23 cellular contexts compared by ENCODE assay signal in the genomic region with DNA sequence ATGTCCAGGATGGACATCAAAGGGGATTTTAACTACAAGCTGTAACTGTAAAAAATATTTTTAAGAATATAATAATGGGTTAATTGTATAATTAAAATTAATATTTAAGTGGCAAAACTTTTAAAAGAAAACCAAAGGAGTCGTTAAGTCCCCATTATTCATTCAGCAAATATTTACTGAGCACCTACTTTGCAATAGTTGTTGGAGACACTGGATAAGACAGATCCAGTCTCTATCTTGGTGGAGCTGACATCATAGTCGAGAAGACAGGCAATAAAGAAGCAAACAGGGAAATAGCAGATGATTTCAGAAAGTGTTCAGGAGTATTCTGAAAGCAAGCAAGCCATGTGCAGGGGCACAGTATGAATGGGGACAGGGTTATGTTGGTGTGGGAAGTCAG.
"Had no signal": no experiment of that assay in that cellular context is flagged by ENCODE, and none has a peak within 500 bp of the region (broad histone marks: within the 10 kb centered on the region; RNA-seq: fewer than 3 reads in every experiment).

No MANE protein-coding gene starts in this region.

- H3K4me3 Mint-ChIP-seq: effector memory CD8-positive, alpha-beta T cell; memory B cell; stimulated activated naive CD8-positive, alpha-beta T cell treated with anti-CD3 and anti-CD28 coated beads, Interleukin-15, amount 100 ng/mL, for 72 hours had no signal

- H3K36me3 ChIP-seq: esophagus squamous epithelium, prostate gland, thyroid gland, upper lobe of left lung had no signal

- H3K4me3 ChIP-seq: esophagus squamous epithelium, lung, prostate gland, skin epidermis, thyroid gland, upper lobe of left lung had no signal

- DNase-seq: cerebellar nuclear complex; cortex of kidney; effector memory CD8-positive, alpha-beta T cell; erythroblast; esophagus squamous epithelium; kidney; nucleus accumbens; right cardiac atrium; stimulated activated CD4-positive, alpha-beta T cell treated with anti-CD3 and anti-CD28 coated beads, Interleukin-15, amount 100 ng/mL, for 24 hours; stimulated activated CD4-positive, alpha-beta T cell treated with anti-CD3 and anti-CD28 coated beads, Interleukin-2, amount 100 ng/mL, for 48 hours; stimulated activated naive CD4-positive, alpha-beta T cell; stimulated activated naive CD8-positive, alpha-beta T cell treated with anti-CD3 and anti-CD28 coated beads, Interleukin-15, amount 100 ng/mL, for 72 hours; thyroid gland; upper lobe of left lung had no signal

- H3K9me3 Mint-ChIP-seq: nephron had no signal

- FAIRE-seq: endometrium, frontal cortex, kidney, urothelium cell line had no signal

- H3K9me3 ChIP-seq: esophagus squamous epithelium, prostate gland, thyroid gland, upper lobe of left lung had no signal

- H3K27ac ChIP-seq: esophagus squamous epithelium, prostate gland, thyroid gland, upper lobe of left lung had no signal

- ATAC-seq: effector memory CD8-positive, alpha-beta T cell; left lobe of liver; right cardiac atrium; stimulated activated naive CD8-positive, alpha-beta T cell treated with anti-CD3 and anti-CD28 coated beads, Interleukin-15, amount 100 ng/mL, for 72 hours had no signal

- H3K27ac Mint-ChIP-seq: effector memory CD8-positive, alpha-beta T cell; memory B cell; nephron; stimulated activated naive CD8-positive, alpha-beta T cell treated with anti-CD3 and anti-CD28 coated beads, Interleukin-15, amount 100 ng/mL, for 72 hours had no signal

- H3K4me1 Mint-ChIP-seq: memory B cell; stimulated activated naive CD8-positive, alpha-beta T cell treated with anti-CD3 and anti-CD28 coated beads, Interleukin-15, amount 100 ng/mL, for 72 hours had no signal

- H3K4me1 ChIP-seq: prostate gland had no signal

- H3K27me3 ChIP-seq: esophagus squamous epithelium, thyroid gland, upper lobe of left lung had no signal
